ENCODE assay signal across 1 cellular context in the genomic region with DNA sequence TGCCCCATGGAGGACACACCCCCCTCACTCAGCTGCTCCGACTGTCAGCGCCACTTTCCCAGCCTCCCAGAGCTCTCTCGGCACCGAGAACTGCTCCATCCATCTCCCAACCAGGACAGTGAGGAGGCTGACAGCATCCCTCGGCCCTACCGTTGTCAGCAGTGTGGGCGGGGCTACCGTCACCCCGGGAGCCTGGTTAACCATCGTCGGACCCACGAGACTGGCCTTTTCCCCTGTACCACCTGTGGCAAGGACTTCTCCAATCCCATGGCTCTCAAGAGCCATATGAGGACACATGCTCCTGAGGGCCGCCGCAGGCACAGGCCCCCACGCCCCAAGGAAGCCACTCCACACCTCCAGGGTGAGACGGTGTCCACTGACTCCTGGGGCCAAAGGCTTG.
TF ChIP-seq lines count a peak whose summit lies in the region.

No MANE protein-coding gene starts in this region.

TF ChIP-seq in GM12878, 131 proteins besides CTCF, POLR2A, EP300 and RAD21:
- TF ChIP-seq CUX1 (IDR thresholded peaks at IDR 0.05; ENCODE audit: insufficient replicate concordance, low read depth, low read length) (no peak), IKZF2 (IDR thresholded peaks at IDR 0.05) (no peak)
- TF ChIP-seq, protein P1, sequence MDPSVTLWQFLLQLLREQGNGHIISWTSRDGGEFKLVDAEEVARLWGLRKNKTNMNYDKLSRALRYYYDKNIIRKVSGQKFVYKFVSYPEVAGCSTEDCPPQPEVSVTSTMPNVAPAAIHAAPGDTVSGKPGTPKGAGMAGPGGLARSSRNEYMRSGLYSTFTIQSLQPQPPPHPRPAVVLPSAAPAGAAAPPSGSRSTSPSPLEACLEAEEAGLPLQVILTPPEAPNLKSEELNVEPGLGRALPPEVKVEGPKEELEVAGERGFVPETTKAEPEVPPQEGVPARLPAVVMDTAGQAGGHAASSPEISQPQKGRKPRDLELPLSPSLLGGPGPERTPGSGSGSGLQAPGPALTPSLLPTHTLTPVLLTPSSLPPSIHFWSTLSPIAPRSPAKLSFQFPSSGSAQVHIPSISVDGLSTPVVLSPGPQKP (IDR thresholded peaks at IDR 0.05; ENCODE audit: low read depth, low read length): no peak
